ENCODE assay signal across 19 cellular contexts in genomic region chr1:48917070-48917454, GRCh38.
"Had no signal": no experiment of that assay in that cellular context is flagged by ENCODE, and none has a peak within 500 bp of the region (broad histone marks: within the 10 kb centered on the region; RNA-seq: fewer than 3 reads in every experiment).

No MANE protein-coding gene starts in this region.

- ATAC-seq: activated CD8-positive, alpha-beta memory T cell treated with anti-CD3 and anti-CD28 coated beads, Interleukin-2, amount 10 ng/mL, durations not matched to agents 7 days and 5 days; activated naive CD4-positive, alpha-beta T cell treated with anti-CD3 and anti-CD28 coated beads, Interleukin-2, amount 50 U/mL, for 72 hours; body of pancreas; K562; Right ventricle myocardium inferior had no signal

- DNase-seq: activated CD4-positive, alpha-beta memory T cell treated with anti-CD3 and anti-CD28 coated beads, Interleukin-2, amount 10 ng/mL, durations not matched to agents 7 days and 5 days; activated CD4-positive, alpha-beta T cell treated with anti-CD3 and anti-CD28 coated beads for 1 hour; activated CD4-positive, alpha-beta T cell treated with anti-CD3 and anti-CD28 coated beads for 48 hours; activated CD4-positive, CD25-positive, alpha-beta regulatory T cell; activated CD8-positive, alpha-beta memory T cell treated with anti-CD3 and anti-CD28 coated beads for 24 hours; activated CD8-positive, alpha-beta memory T cell treated with anti-CD3 and anti-CD28 coated beads, Interleukin-2, amount 10 ng/mL, durations not matched to agents 7 days and 5 days; activated CD8-positive, alpha-beta memory T cell treated with anti-CD3 and anti-CD28 coated beads, Interleukin-2, amount 50 U/mL, for 48 hours; activated gamma-delta T cell; activated naive CD4-positive, alpha-beta T cell treated with anti-CD3 and anti-CD28 coated beads for 36 hours; Peyer's patch; SIG-M5 had no signal

- H3K27ac ChIP-seq: adrenal gland, body of pancreas, breast epithelium, Peyer's patch, RWPE1 had no signal

- H3K4me1 ChIP-seq: body of pancreas, breast epithelium, Peyer's patch had no signal

- FAIRE-seq: K562, TTC549 had no signal

- H3K9me3 ChIP-seq: adrenal gland, body of pancreas, breast epithelium, Peyer's patch had no signal

- H3K36me3 ChIP-seq: adrenal gland, breast epithelium, Peyer's patch had no signal

- H3K4me3 ChIP-seq: adrenal gland, body of pancreas, breast epithelium, K562, Peyer's patch had no signal
